Comparison of ENCODE assay signal across 8 cellular contexts in the genomic region with DNA sequence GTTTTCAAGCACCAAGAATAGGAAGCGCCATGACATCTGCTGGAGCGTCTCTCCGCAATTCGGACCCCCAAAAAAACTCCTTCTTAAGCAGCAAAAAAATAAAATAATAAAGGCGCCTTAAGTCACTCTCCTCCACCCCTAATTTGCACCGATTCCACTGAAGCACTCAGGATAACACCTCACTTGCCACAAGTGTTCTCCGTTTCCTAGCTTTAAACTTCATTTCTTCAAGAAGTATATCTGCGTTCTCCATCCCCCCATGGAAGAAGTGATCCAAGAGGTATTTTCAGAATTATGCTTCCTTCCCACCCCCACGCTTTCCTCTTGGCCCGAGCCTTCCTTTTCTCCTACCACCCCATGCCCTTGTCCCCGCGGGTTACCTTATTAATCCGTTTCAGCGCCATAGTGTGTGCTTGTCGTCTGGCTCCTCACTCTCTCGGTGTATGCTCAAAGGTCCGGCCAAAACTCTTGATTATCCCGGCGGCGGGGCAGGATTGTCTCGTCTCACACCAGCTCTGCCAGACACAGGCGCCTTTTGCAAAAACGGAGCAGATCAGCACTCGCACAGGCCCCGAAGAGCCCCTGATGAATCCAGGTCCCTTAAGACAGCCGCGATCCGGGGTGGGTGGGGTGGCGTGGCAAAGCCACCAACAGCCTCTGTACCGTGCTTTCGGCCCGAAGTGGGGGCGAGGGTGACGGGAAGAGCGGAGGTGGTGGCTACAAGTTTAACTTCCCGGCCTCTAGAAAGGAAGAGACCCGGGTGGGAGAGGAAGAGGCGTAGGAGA. TPM values are rescaled to one million over a fixed set of nuclear protein-coding genes. Genes with fewer than 3 reads are reported as not detected.
A peak's percentile ranks its signal among the peaks of the same experiment; 100 is the strongest.
DNase-seq lines count a peak whose midpoint lies in the region; ATAC-seq and TF ChIP-seq lines count a peak whose summit lies in the region.
"Had no signal": no experiment of that assay in that cellular context is flagged by ENCODE, and none has a peak within 500 bp of the region (broad histone marks: within the 10 kb centered on the region; RNA-seq: fewer than 3 reads in every experiment).

No MANE protein-coding gene starts in this region.

- peaks cover 4% of the 10 kb centered on the region; the same call in 1 of the 2 replicates for H3F3A ChIP-seq in GM23338 (replicated peaks; ENCODE audit: low read depth)

- H3K4me3 ChIP-seq in GM23338, result peak overlapping the region; percentile 84
- H3K4me3 ChIP-seq in RWPE2 (ENCODE audit: severe bottlenecking), result peak overlapping the region; percentile 93
- peak overlapping the region; percentile 74 for H3K4me3 ChIP-seq in hepatocyte

- H3K36me3 ChIP-seq in GM23338 (ENCODE audit: insufficient read depth) (no peaks in the 10 kb centered on the region; the same call in 1 of the 2 replicates), RWPE2 (ENCODE audit: low read depth) (peaks cover 51% of the 10 kb centered on the region), hepatocyte (replicated peaks; ENCODE audit: insufficient read depth, low read depth) (no peaks in the 10 kb centered on the region)

- peaks cover 38% of the 10 kb centered on the region for H3K4me1 Mint-ChIP-seq in GM23338
- peaks cover 18 to 41% of the 10 kb centered on the region in 2 donors for H3K4me1 Mint-ChIP-seq in stimulated activated naive B cell treated with anti-CD40 and anti-IgM and Interleukin-4, amounts not matched to agents 10 μg/mL and 1 μg/mL and 100 μg/mL, for 72 hours

- H3K27ac ChIP-seq in GM23338 (ENCODE audit: low read depth), result peak overlapping the region; percentile 100
- peak overlapping the region; percentile 91 for H3K27ac ChIP-seq in RWPE2 (ENCODE audit: poor library complexity, severe bottlenecking)
- peak overlapping the region; percentile 100 for H3K27ac ChIP-seq in hepatocyte

- H3K79me2 ChIP-seq in GM23338 (replicated peaks; ENCODE audit: insufficient read depth) (peaks cover 70% of the 10 kb centered on the region), hepatocyte (peaks cover 73% of the 10 kb centered on the region)

- 1% methylated on average over 38 of the region's 38 CpGs for WGBS in hepatocyte (ENCODE audit: low lambda C conversion rate, missing lambda C conversion rate)

- H3K9me3 ChIP-seq in RWPE2 (ENCODE audit: severe bottlenecking) (no peaks in the 10 kb centered on the region), hepatocyte (ENCODE audit: low read depth) (no peaks in the 10 kb centered on the region)

- H3K27me3 Mint-ChIP-seq in GM23338 (ENCODE audit: insufficient read depth, low read depth, poor library complexity), result peaks cover 11% of the 10 kb centered on the region
- H3K27me3 Mint-ChIP-seq in stimulated activated naive B cell treated with anti-CD40 and anti-IgM and Interleukin-4, amounts not matched to agents 10 μg/mL and 1 μg/mL and 100 μg/mL, for 72 hours, result no peaks in the 10 kb centered on the region

- H3K36me3 Mint-ChIP-seq in GM23338 (ENCODE audit: low read depth), result peaks cover 16% of the 10 kb centered on the region; the same call in 2 of the 3 replicates
- H3K36me3 Mint-ChIP-seq in stimulated activated naive B cell treated with anti-CD40 and anti-IgM and Interleukin-4, amounts not matched to agents 10 μg/mL and 1 μg/mL and 100 μg/mL, for 72 hours, result peaks cover 9 to 16% of the 10 kb centered on the region in 2 donors

- TF ChIP-seq CTCF in GM23338 (conservative IDR thresholded peaks at IDR 0.05; ENCODE audit: low read depth in 2 of 2) (no peak), RWPE2 (IDR thresholded peaks at IDR 0.05; ENCODE audit: poor library complexity, severe bottlenecking) (no peak), hepatocyte (IDR thresholded peaks at IDR 0.05; ENCODE audit: poor library complexity) (no peak)

- peaks cover 34% of the 10 kb centered on the region for H4K20me1 ChIP-seq in GM23338 (replicated peaks; ENCODE audit: insufficient read depth)
- peaks cover 52% of the 10 kb centered on the region for H4K20me1 ChIP-seq in hepatocyte (ENCODE audit: insufficient read depth, poor library complexity, severe bottlenecking)

- H3K4me3 Mint-ChIP-seq in GM23338, result no peak overlapping the region
- no peak overlapping the region for H3K4me3 Mint-ChIP-seq in stimulated activated naive B cell treated with anti-CD40 and anti-IgM and Interleukin-4, amounts not matched to agents 10 μg/mL and 1 μg/mL and 100 μg/mL, for 72 hours
- H3K4me3 Mint-ChIP-seq: nephron had no signal

- DNase-seq in GM23338 (ENCODE audit: low spot score) (no peak), RWPE2 (ENCODE audit: low spot score) (peak; percentile 56), hepatocyte (ENCODE audit: low spot score) (no peak), left colon (no peak), inferior parietal cortex (ENCODE audit: extremely low spot score) (no peak)
- DNase-seq in stimulated activated naive B cell treated with anti-CD40 and anti-IgM and Interleukin-4, amounts not matched to agents 10 μg/mL and 1 μg/mL and 100 μg/mL, for 72 hours, result no peak

- H3K4me2 ChIP-seq in GM23338 (peak overlapping the region; percentile 75), hepatocyte (peak overlapping the region; percentile 83)

- ATAC-seq in GM23338 (no peak), RWPE2 (ENCODE audit: low read depth) (no peak), left colon (no peak), GM21381 (IDR thresholded peaks at IDR 0.05; ENCODE audit: unreplicated experiment) (no peak)
- peak; percentile 1 to 2 for ATAC-seq in stimulated activated naive B cell treated with anti-CD40 and anti-IgM and Interleukin-4, amounts not matched to agents 10 μg/mL and 1 μg/mL and 100 μg/mL, for 72 hours (replicated peaks)

- intact Hi-C loops in left colon (cut with DNase I, micrococcal nuclease), result loop anchor here in 1 of 2 donors (5.0 kb wide), 1 partner anchor 41 kb away; the partner anchor contains the start of gene CISD2

- H3K27ac Mint-ChIP-seq in GM23338, result no peak overlapping the region
- no peak overlapping the region for H3K27ac Mint-ChIP-seq in stimulated activated naive B cell treated with anti-CD40 and anti-IgM and Interleukin-4, amounts not matched to agents 10 μg/mL and 1 μg/mL and 100 μg/mL, for 72 hours
- H3K27ac Mint-ChIP-seq: nephron had no signal

- H2AFZ ChIP-seq in GM23338 (no peak overlapping the region), hepatocyte (no peak overlapping the region)

- H3K4me1 ChIP-seq in GM23338 (ENCODE audit: insufficient read depth) (peaks cover 53% of the 10 kb centered on the region), RWPE2 (ENCODE audit: insufficient read depth, poor library complexity, severe bottlenecking) (peaks cover 40% of the 10 kb centered on the region), hepatocyte (ENCODE audit: insufficient read depth) (peaks cover 21% of the 10 kb centered on the region)

- no peaks in the 10 kb centered on the region for H3K27me3 ChIP-seq in GM23338 (ENCODE audit: insufficient read depth)
- no peaks in the 10 kb centered on the region for H3K27me3 ChIP-seq in RWPE2 (ENCODE audit: insufficient read depth, poor library complexity, severe bottlenecking)
- no peaks in the 10 kb centered on the region for H3K27me3 ChIP-seq in hepatocyte

- no peaks in the 10 kb centered on the region for H3K9me3 Mint-ChIP-seq in GM23338
- no peaks in the 10 kb centered on the region for H3K9me3 Mint-ChIP-seq in stimulated activated naive B cell treated with anti-CD40 and anti-IgM and Interleukin-4, amounts not matched to agents 10 μg/mL and 1 μg/mL and 100 μg/mL, for 72 hours
- H3K9me3 Mint-ChIP-seq: nephron had no signal

- H3K9me2 ChIP-seq in GM23338 (ENCODE audit: insufficient read depth), result no peaks in the 10 kb centered on the region
- no peaks in the 10 kb centered on the region for H3K9me2 ChIP-seq in hepatocyte (replicated peaks; ENCODE audit: insufficient read depth)

TF ChIP-seq in GM23338, 12 proteins besides CTCF, POLR2A, EP300 and RAD21:
- no peak for TF ChIP-seq CREB1 (CRISPR knock-in tag; IDR thresholded peaks at IDR 0.05; ENCODE audit: low read depth)
- peak; percentile 38; the same call in 1 of the 2 replicates for TF ChIP-seq POLR2AphosphoS5 (IDR thresholded peaks at IDR 0.05; ENCODE audit: low read depth)

RNA-seq across cellular contexts. Expression of gene UBE2D3, which starts 1.1 kb away (rescaled TPM):
- total RNA-seq in GM23338 (2014; rRNA removed; shearing (Covaris generic)), result 470 and 498 TPM in 2 replicates
- 223 and 250 TPM in 2 replicates for polyA plus RNA-seq in GM23338 (2016; fragmentation: Nextera tagmentation; extraction: Ambion mirVana)
- total RNA-seq in hepatocyte, result 418 and 434 TPM in 2 replicates
- 272 and 277 TPM in 2 replicates for polyA plus RNA-seq in hepatocyte
- total RNA-seq in left colon, result 100 to 1,000 TPM; 289 to 296 TPM

RNA-seq across cellular contexts. Expression of gene CISD2, which starts 42.5 kb away (rescaled TPM):
- total RNA-seq in GM23338 (2014; rRNA removed; shearing (Covaris generic)), result 34.1 and 39.0 TPM in 2 replicates
- polyA plus RNA-seq in GM23338 (2016; fragmentation: Nextera tagmentation; extraction: Ambion mirVana) (96.6 and 102 TPM in 2 replicates), hepatocyte (70.6 and 76.7 TPM in 2 replicates)
- total RNA-seq in hepatocyte (54.6 and 58.4 TPM in 2 replicates), left colon (10 to 100 TPM; 24.1 TPM)

Comparison
In these comparisons a context has a peak if more than half of its experiments do, and no peak if none do; other contexts are left out.
1. ATAC-seq: peak in stimulated activated naive B cell treated with anti-CD40 and anti-IgM and Interleukin-4, amounts not matched to agents 10 μg/mL and 1 μg/mL and 100 μg/mL, for 72 hours (2 of 2); none in GM23338 (single experiment), RWPE2 (single experiment), left colon (single experiment) and GM21381 (single experiment).
2. Peak in every context shown above with its lines, with median percentiles within 50 percentile points of each other: H3K27ac ChIP-seq and H3K4me3 ChIP-seq.